ENCODE assay signal across 8 cellular contexts in genomic region chr14:74257988-74258704, GRCh38. TPM values are rescaled to one million over a fixed set of nuclear protein-coding genes. Genes with fewer than 3 reads are reported as not detected.
A peak's percentile ranks its signal among the peaks of the same experiment; 100 is the strongest.
DNase-seq lines count a peak whose midpoint lies in the region; ATAC-seq, FAIRE-seq and TF ChIP-seq lines count a peak whose summit lies in the region.

No MANE protein-coding gene starts in this region.

- H3K23me2 ChIP-seq in H1 (ENCODE audit: low read depth, low read length): peaks cover 8% of the 10 kb centered on the region; the same call in 1 of the 2 replicates

- H4K5ac ChIP-seq in H1 (ENCODE audit: insufficient read length, low read depth, low read length): no peak overlapping the region

- 0 out of 2 replicates have a peak overlapping the region, but pooled peaks have one; percentile 3 for H2AFZ ChIP-seq in H1 (ENCODE audit: low read length)

- H3K27ac ChIP-seq in H1 (ENCODE audit: low read depth, low read length): no peak overlapping the region

- H3K36me3 ChIP-seq in H1 (ENCODE audit: control insufficient read depth in 2 of 4, insufficient read depth in 4 of 4, low read length in 3 of 4): no peaks in the 10 kb centered on the region

- peak overlapping the region in 2 of 7 donors; percentile 25 to 49 for H3K27ac Mint-ChIP-seq in CD14-positive monocyte
- H3K27ac Mint-ChIP-seq in neural crest cell (ENCODE audit: unreplicated experiment): no peak overlapping the region

- no peak overlapping the region for H2BK5ac ChIP-seq in H1 (ENCODE audit: low read depth, low read length)

- peaks cover 28 to 51% (median 42%) of the 10 kb centered on the region in 3 donors for H3K27me3 Mint-ChIP-seq in CD14-positive monocyte (ENCODE audit: low read depth in 3 of 3)
- H3K27me3 Mint-ChIP-seq in neural crest cell (ENCODE audit: low read depth): peaks cover 60% of the 10 kb centered on the region

- H3K4me2 ChIP-seq in H1 (ENCODE audit: insufficient read depth in 1 of 2, low read depth in 2 of 2, low read length in 2 of 2): peak overlapping the region; percentile 58 to 81

- peaks cover 3 to 18% (median 17%) of the 10 kb centered on the region in 4 experiments for H3K27me3 ChIP-seq in H1 (replicated peaks in 1 of 4; ENCODE audit: control insufficient read depth in 3 of 4, extremely low read depth in 1 of 4, insufficient read depth in 3 of 4, low read length in 3 of 4)

- no peak overlapping the region for H2AK5ac ChIP-seq in H1 (ENCODE audit: low read depth, low read length)

- H3K23ac ChIP-seq in H1 (ENCODE audit: insufficient read length): no peak overlapping the region

- H3K4me3 ChIP-seq in H1 (ENCODE audit: extremely low read depth in 1 of 4, insufficient read depth in 2 of 4, low read depth in 3 of 4, low read length in 4 of 4): peak overlapping the region; percentile 35 to 87 (median 44)

- DNase-seq in CD14-positive monocyte (ENCODE audit: low spot score) (no peak), NCI-H69 (lab: John Stamatoyannopoulos, UW) (peak; percentile 87), H1 (ENCODE audit: low read depth in 1 of 2, low spot score in 2 of 2) (no peak), neural crest cell (ENCODE audit: low read depth, low spot score) (no peak), NCI-H146 treated with DMSO at 0.1 percent for 48 hours (lab: John Stamatoyannopoulos, UW; ENCODE audit: unreplicated experiment) (no peak), H54 (ENCODE audit: insufficient read length, low spot score) (no peak), activated gamma-delta T cell (lab: John Stamatoyannopoulos, UW) (no peak)

- H2BK20ac ChIP-seq in H1 (ENCODE audit: low read length): no peak overlapping the region

- TF ChIP-seq POLR2A in H1 (IDR thresholded peaks at IDR 0.05; ENCODE audit: control extremely low read depth in 1 of 2, low read depth in 2 of 2, low read length in 2 of 2): no peak
- no peak for TF ChIP-seq POLR2A in H54 (IDR thresholded peaks at IDR 0.05; ENCODE audit: low read depth, low read length)

- H3K79me2 ChIP-seq in H1 (ENCODE audit: control insufficient read depth in 1 of 2, insufficient read depth in 2 of 2, low read length in 2 of 2): no peaks in the 10 kb centered on the region

- H3K4me1 Mint-ChIP-seq in CD14-positive monocyte (peaks cover 12% of the 10 kb centered on the region), neural crest cell (no peaks in the 10 kb centered on the region)

- no peak overlapping the region for H3K4ac ChIP-seq in H1 (replicated peaks; ENCODE audit: insufficient read length, low read depth, low read length)

- peak overlapping the region; percentile 83 to 92 for H3K4me3 Mint-ChIP-seq in CD14-positive monocyte
- H3K4me3 Mint-ChIP-seq in neural crest cell: peak overlapping the region; percentile 91

- TF ChIP-seq EP300 in H1 (IDR thresholded peaks at IDR 0.05; ENCODE audit: borderline replicate concordance in 1 of 2, low read depth in 2 of 2, low read length in 2 of 2): no peak

- FAIRE-seq in H1 (lab: Jason Lieb, UNC) (no peak), H54 (lab: Jason Lieb, UNC) (no peak)

- CTCF ChIA-PET in H1 (lab: Charles Lee; ENCODE audit: partially characterized antibody): interaction anchor here (0.6 to 9.9 kb wide), 22 partner anchors 8 to 344 kb away, joined by 3 to 122 read pairs (median 4); partner anchors contain the start of gene VSX2

- 5% methylated on average over 39 of the region's 52 CpGs; no CpG with 5 or more reads in 1 of the 2 experiments for WGBS in H1 (ENCODE audit: extremely low coverage in 1 of 2, insufficient coverage in 1 of 2, insufficient read length in 1 of 2, insufficient replicate concordance in 2 of 2, low coverage in 1 of 2, low lambda C conversion rate in 2 of 2, missing lambda C conversion rate in 1 of 2), 2 experiments

- intact Hi-C loops in CD14-positive monocyte (cut with micrococcal nuclease): loop anchor here in 1 of 2 donors (2.0 kb wide), 1 partner anchor 147 kb away; no protein-coding TSS in a partner anchor

- no peak overlapping the region for H2BK15ac ChIP-seq in H1 (ENCODE audit: low read length)

- no peak overlapping the region for H3K18ac ChIP-seq in H1 (ENCODE audit: extremely low read depth, low read length)

- no peaks in the 10 kb centered on the region; a peak in 1 of 7 replicates for H3K4me1 ChIP-seq in H1 (replicated peaks in 1 of 4; ENCODE audit: control insufficient read depth in 3 of 4, insufficient read depth in 4 of 4, low read length in 3 of 4)

- TF ChIP-seq CTCF in CD14-positive monocyte (IDR thresholded peaks at IDR 0.05): no peak
- TF ChIP-seq CTCF in H1 (IDR thresholded peaks at IDR 0.05; ENCODE audit: control extremely low read depth in 1 of 3, insufficient read depth in 1 of 3, low read depth in 1 of 3, low read length in 3 of 3): no peak
- no peak for TF ChIP-seq CTCF in neural crest cell (conservative IDR thresholded peaks at IDR 0.05)

- no peaks in the 10 kb centered on the region for H3K79me1 ChIP-seq in H1 (ENCODE audit: low read depth, low read length)

- H2BK120ac ChIP-seq in H1 (replicated peaks; ENCODE audit: low read depth, low read length): no peak overlapping the region

- H3K56ac ChIP-seq in H1 (replicated peaks; ENCODE audit: insufficient read length, low read depth, low read length): no peak overlapping the region

- POLR2A ChIA-PET in H1 (lab: Charles Lee; ENCODE audit: partially characterized antibody): interaction anchor here (0.5 to 1.0 kb wide), 5 partner anchors 13 to 222 kb away, joined by 3 read pairs; no protein-coding TSS in a partner anchor

- TF ChIP-seq RAD21 in H1 (IDR thresholded peaks at IDR 0.05 in 1 of 2, conservative IDR thresholded peaks at IDR 0.05 in 1 of 2; ENCODE audit: low read depth in 2 of 2, low read length in 2 of 2): no peak

- no peaks in the 10 kb centered on the region for H3K9me3 ChIP-seq in H1 (ENCODE audit: insufficient read depth in 2 of 2, low read depth in 1 of 2, low read length in 1 of 2)

- no peak overlapping the region; the same call in 1 of the 2 replicates for H4K8ac ChIP-seq in H1 (ENCODE audit: extremely low read depth, insufficient read depth, low read length)

- H3K9ac ChIP-seq in H1 (replicated peaks in 1 of 4; ENCODE audit: extremely low read depth in 1 of 4, low read depth in 3 of 4, low read length in 3 of 4): no peak overlapping the region

- H3K36me3 Mint-ChIP-seq in CD14-positive monocyte (no peaks in the 10 kb centered on the region), neural crest cell (ENCODE audit: low read depth) (no peaks in the 10 kb centered on the region)

- H4K91ac ChIP-seq in H1 (replicated peaks; ENCODE audit: insufficient read length, low read length): no peak overlapping the region

- H3K9me3 Mint-ChIP-seq in CD14-positive monocyte (peaks cover 0 to 10% (median 0%) of the 10 kb centered on the region in 7 donors), neural crest cell (no peaks in the 10 kb centered on the region)

- no peak overlapping the region for H3K14ac ChIP-seq in H1 (ENCODE audit: insufficient read length)

- H2BK12ac ChIP-seq in H1 (ENCODE audit: low read depth, low read length): no peak overlapping the region

- no peak for ATAC-seq in HG03196 (IDR thresholded peaks at IDR 0.05; ENCODE audit: unreplicated experiment)

- H4K20me1 ChIP-seq in H1 (replicated peaks in 1 of 2; ENCODE audit: control insufficient read depth in 1 of 2, insufficient read depth in 2 of 2, low read length in 2 of 2): no peaks in the 10 kb centered on the region

TF ChIP-seq in H1, 55 proteins besides CTCF, POLR2A, EP300 and RAD21 (continues in another document):
- TF ChIP-seq BCL11A (IDR thresholded peaks at IDR 0.05; ENCODE audit: low read depth in 2 of 2, low read length in 2 of 2) (no peak), SIN3A (conservative IDR thresholded peaks at IDR 0.05 in 1 of 2, IDR thresholded peaks at IDR 0.05 in 1 of 2; ENCODE audit: low read depth in 1 of 2, low read length in 2 of 2) (no peak), NANOG (IDR thresholded peaks at IDR 0.05; ENCODE audit: insufficient read depth, low read depth, low read length, poor library complexity, severe bottlenecking) (no peak), SUZ12 (IDR thresholded peaks at IDR 0.05; ENCODE audit: low read length) (peak; percentile 68; the same call in 1 of the 2 replicates), KDM5A (IDR thresholded peaks at IDR 0.05; ENCODE audit: low read length) (no peak), EGR1 (IDR thresholded peaks at IDR 0.05; ENCODE audit: borderline replicate concordance, low read depth, low read length) (no peak), CHD1 (IDR thresholded peaks at IDR 0.05; ENCODE audit: low read depth, low read length) (no peak), MAX (IDR thresholded peaks at IDR 0.05) (no peak), CREB1 (IDR thresholded peaks at IDR 0.05) (no peak), NRF1 (IDR thresholded peaks at IDR 0.05; ENCODE audit: low read depth, low read length) (no peak), SIRT6 (IDR thresholded peaks at IDR 0.05; ENCODE audit: low read length) (no peak), EZH2 (IDR thresholded peaks at IDR 0.05; ENCODE audit: low read depth, low read length, severe bottlenecking) (peak; percentile 73)

RNA-seq across cellular contexts. Expression of gene VSX2, which starts 18.9 kb away (rescaled TPM):
- polyA plus RNA-seq in CD14-positive monocyte: not detected
- total RNA-seq in H1 (2021; fragmentation: NEBNext Ultra II Directional; extraction: Animal tissue kit (Norgen Biotek cat#: 25700)): 0.22 and 0.27 TPM in 2 replicates
- 0.08 and 0.24 TPM in 2 replicates for polyA plus RNA-seq in H1 (2011; rRNA removed)
- polyA plus RNA-seq in H1 (2011; cell fraction: cytosol; rRNA removed): 0.18 TPM
- polyA plus RNA-seq in H1 (2011; cell fraction: nucleus; rRNA removed): 0.19 TPM
- 0.05 to 0.09 TPM in 2 of 4 replicates, not detected in the others for polyA plus RNA-seq in H1 (2012, experiment 1 of 2)
- 0.07 TPM for polyA plus RNA-seq in H1 (2012, experiment 2 of 2)
- polyA plus RNA-seq in H1 (2013, experiment 1 of 2): 0.18 TPM
- 0.22 TPM for polyA plus RNA-seq in H1 (2013, experiment 2 of 2)
- 0.25 TPM in 1 of 2 replicates, not detected in the other for polyA minus RNA-seq in H1 (2011; rRNA and poly(A)+ RNA removed)
- not detected for polyA minus RNA-seq in H1 (2011; cell fraction: cytosol; rRNA and poly(A)+ RNA removed)
- not detected for polyA minus RNA-seq in H1 (2011; cell fraction: nucleus; rRNA and poly(A)+ RNA removed)
- 0.89 and 1.2 TPM in 2 replicates for total RNA-seq in neural crest cell

RNA-seq across cellular contexts. Expression of gene ABCD4, which starts 44.6 kb away (rescaled TPM):
- 10 to 100 TPM; 13.9 to 14.2 TPM for polyA plus RNA-seq in CD14-positive monocyte
- total RNA-seq in H1 (2021; fragmentation: NEBNext Ultra II Directional; extraction: Animal tissue kit (Norgen Biotek cat#: 25700)): 84.8 and 97.7 TPM in 2 replicates
- 47.9 and 99.4 TPM in 2 replicates for polyA plus RNA-seq in H1 (2011; rRNA removed)
- 76.0 TPM for polyA plus RNA-seq in H1 (2011; cell fraction: cytosol; rRNA removed)
- polyA plus RNA-seq in H1 (2011; cell fraction: nucleus; rRNA removed): 316 TPM
- 74.1 to 103 TPM (median 94.9 TPM) in 4 replicates for polyA plus RNA-seq in H1 (2012, experiment 1 of 2)
- 58.2 TPM for polyA plus RNA-seq in H1 (2012, experiment 2 of 2)
- polyA plus RNA-seq in H1 (2013, experiment 1 of 2): 46.2 TPM
- polyA plus RNA-seq in H1 (2013, experiment 2 of 2): 40.9 TPM
- polyA minus RNA-seq in H1 (2011; rRNA and poly(A)+ RNA removed): 60.8 and 99.4 TPM in 2 replicates
- 44.9 TPM for polyA minus RNA-seq in H1 (2011; cell fraction: cytosol; rRNA and poly(A)+ RNA removed)
- 124 TPM for polyA minus RNA-seq in H1 (2011; cell fraction: nucleus; rRNA and poly(A)+ RNA removed)
- 98.8 TPM in 2 replicates for total RNA-seq in neural crest cell
